Comparison of ENCODE assay signal across 8 cellular contexts in genomic region chr3:122513386-122514122, GRCh38. TPM values are rescaled to one million over a fixed set of nuclear protein-coding genes. Genes with fewer than 3 reads are reported as not detected.
DNase-seq lines count a peak whose midpoint lies in the region; ATAC-seq and TF ChIP-seq lines count a peak whose summit lies in the region.

No MANE protein-coding gene starts in this region.

- intact Hi-C loops in A673 (cut with micrococcal nuclease; ENCODE audit: unreplicated experiment) (no loop called here), right lobe of liver (cut with DNase I) (no loop called here), upper lobe of right lung (cut with DNase I) (no loop called here)

- WGBS in right lobe of liver (ENCODE audit: insufficient coverage, low coverage, low lambda C conversion rate, missing lambda C conversion rate) = 5% methylated on average over 19 of the region's 19 CpGs

- BruUV-seq in A673 (replicated peaks; lab: Mats Ljungman, UMichigan) = TSS peak; percentile 42

- DNase-seq in A673 (ENCODE audit: low spot score) (no peak), HAP-1 (ENCODE audit: low spot score in 2 of 2) (peak; percentile 32 to 71), right lobe of liver (no peak), upper lobe of right lung (no peak), UCSD-AML1 (lab: John Stamatoyannopoulos, UW; ENCODE audit: unreplicated experiment) (no peak)

- H3K9me3 ChIP-seq in A673 (ENCODE audit: low read depth, low read length, poor library complexity, severe bottlenecking) (no peaks in the 10 kb centered on the region), HAP-1 (no peaks in the 10 kb centered on the region), right lobe of liver (no peaks in the 10 kb centered on the region), upper lobe of right lung (no peaks in the 10 kb centered on the region)

- ATAC-seq in right lobe of liver (no peak), upper lobe of right lung (no peak), GM18873 (IDR thresholded peaks at IDR 0.05; ENCODE audit: low FRiP score, unreplicated experiment) (no peak), GM18505 (IDR thresholded peaks at IDR 0.05; ENCODE audit: unreplicated experiment) (no peak)

- CTCF ChIA-PET in A673 (lab: Charles Lee) = interaction anchor here (0.6 kb wide), 1 partner anchor 486 kb away, joined by 6 read pairs; no protein-coding TSS in a partner anchor

- no peaks in the 10 kb centered on the region for H3K27me3 ChIP-seq in A673 (replicated peaks; ENCODE audit: insufficient read depth, low read depth, low read length, poor library complexity)
- no peaks in the 10 kb centered on the region for H3K27me3 ChIP-seq in HAP-1 (ENCODE audit: low read depth)
- H3K27me3 ChIP-seq in right lobe of liver = no peaks in the 10 kb centered on the region
- no peaks in the 10 kb centered on the region for H3K27me3 ChIP-seq in upper lobe of right lung

- TF ChIP-seq POLR2A in right lobe of liver (IDR thresholded peaks at IDR 0.05) (no peak), GM18505 (IDR thresholded peaks at IDR 0.05; ENCODE audit: borderline replicate concordance, extremely low read depth, insufficient read depth, insufficient read length) (no peak)

- in situ Hi-C loops in HAP-1 (cut with MboI; ENCODE audit: low sequenced_read_pairs) = no loop called here

- no peaks in the 10 kb centered on the region for H3K36me3 ChIP-seq in A673 (ENCODE audit: insufficient read depth, low read length, poor library complexity, severe bottlenecking)
- 0 out of 2 replicates have a peak, but pooled peaks cover 3% of the 10 kb centered on the region for H3K36me3 ChIP-seq in HAP-1 (replicated peaks)
- no peaks in the 10 kb centered on the region for H3K36me3 ChIP-seq in right lobe of liver
- H3K36me3 ChIP-seq in upper lobe of right lung = no peaks in the 10 kb centered on the region

- H3K4me3 ChIP-seq in A673 (ENCODE audit: low read depth, low read length, poor library complexity, severe bottlenecking) (peak overlapping the region; percentile 89), HAP-1 (peak overlapping the region; percentile 78), right lobe of liver (peak overlapping the region; percentile 94 to 97 (median 95)), upper lobe of right lung (peak overlapping the region; percentile 90)

- H3K27ac ChIP-seq in A673 (ENCODE audit: low read depth, low read length, poor library complexity, severe bottlenecking) (peak overlapping the region; percentile 96), angular gyrus (ENCODE audit: low read depth, low read length) (peak overlapping the region; percentile 82), right lobe of liver (peak overlapping the region; percentile 82 to 96 (median 90)), upper lobe of right lung (peak overlapping the region; percentile 94)

- peaks cover 24% of the 10 kb centered on the region for H3K4me1 ChIP-seq in A673 (ENCODE audit: insufficient read depth, low read length, poor library complexity, severe bottlenecking)
- H3K4me1 ChIP-seq in HAP-1 = peaks cover 29% of the 10 kb centered on the region
- H3K4me1 ChIP-seq in right lobe of liver = peaks cover 0 to 51% (median 16%) of the 10 kb centered on the region in 4 donors
- peaks cover 31% of the 10 kb centered on the region for H3K4me1 ChIP-seq in upper lobe of right lung

- TF ChIP-seq CTCF in A673 (conservative IDR thresholded peaks at IDR 0.05; ENCODE audit: low read depth, low read length) (no peak), right lobe of liver (IDR thresholded peaks at IDR 0.05) (no peak), upper lobe of right lung (IDR thresholded peaks at IDR 0.05) (no peak)

- POLR2A ChIA-PET in A673 (lab: Charles Lee; ENCODE audit: low non-redundant PET) = interaction anchor here (0.5 kb wide), 1 partner anchor 124 kb away, joined by 4 read pairs; no protein-coding TSS in a partner anchor

RNA-seq across cellular contexts. Expression of gene KPNA1, which starts 1.2 kb away (rescaled TPM):
- 99.0 and 110 TPM in 2 replicates for total RNA-seq in A673 (2021)
- 10 to 100 TPM; 33.7 to 61.3 (median 51.2) TPM for total RNA-seq in right lobe of liver
- total RNA-seq in upper lobe of right lung = 60.4 TPM

RNA-seq across cellular contexts. Expression of gene PARP9, which starts 50.5 kb away (rescaled TPM):
- total RNA-seq in A673 (2021) = 10.6 and 10.8 TPM in 2 replicates
- total RNA-seq in right lobe of liver = 10 to 100 TPM; 35.5 to 64.7 (median 42.5) TPM
- total RNA-seq in upper lobe of right lung = 70.8 TPM

RNA-seq across cellular contexts. Expression of gene DTX3L, which starts 50.6 kb away (rescaled TPM):
- total RNA-seq in A673 (2021) (16.6 and 18.9 TPM in 2 replicates), right lobe of liver (10 to 100 TPM; 31.3 to 63.7 (median 38.4) TPM), upper lobe of right lung (67.5 TPM)

Comparison
In these comparisons a context has a peak if more than half of its experiments do, and no peak if none do; other contexts are left out.
1. DNase-seq: peak in HAP-1 (2 of 2); none in A673 (single experiment), right lobe of liver (0 of 3), upper lobe of right lung (single experiment) and UCSD-AML1 (single experiment).
2. Peak in every context shown above with its lines, with median percentiles within 50 percentile points of each other: H3K27ac ChIP-seq and H3K4me3 ChIP-seq.